Comparison of ENCODE assay signal across 28 cellular contexts in the genomic region with DNA sequence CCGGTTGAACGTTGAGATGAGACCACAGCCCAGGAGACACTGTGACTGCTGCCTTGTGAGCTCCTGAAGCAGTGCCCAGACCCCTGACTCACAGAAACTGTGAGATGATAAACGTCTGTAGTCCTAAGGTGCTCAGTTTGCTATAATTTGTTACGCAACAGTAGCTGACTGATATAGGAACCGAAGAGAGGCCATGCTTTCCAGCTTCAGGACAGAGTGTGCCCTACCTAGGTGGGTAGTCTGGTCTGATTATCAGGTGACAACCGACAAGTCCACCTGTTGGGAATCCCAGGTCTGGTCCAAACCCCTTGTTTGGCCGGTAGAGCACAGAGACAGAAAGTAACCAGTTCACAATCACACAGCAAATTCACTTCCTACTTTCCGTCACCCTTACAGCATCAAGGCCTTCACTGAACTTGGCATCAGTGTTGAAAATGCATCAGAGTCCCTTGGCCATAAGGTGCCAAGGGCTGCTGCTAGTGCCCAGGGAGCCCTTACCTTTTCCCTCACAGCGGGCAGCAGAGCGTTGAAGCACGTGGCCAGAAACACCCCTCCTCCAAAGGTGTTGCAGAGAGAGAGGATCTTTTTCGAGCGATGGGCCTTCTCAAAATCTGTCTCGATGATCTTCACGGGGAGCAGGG. TPM values are rescaled to one million over a fixed set of nuclear protein-coding genes. Genes with fewer than 3 reads are reported as not detected.
DNase-seq lines count a peak whose midpoint lies in the region; ATAC-seq and TF ChIP-seq lines count a peak whose summit lies in the region.
"Had no signal": no experiment of that assay in that cellular context is flagged by ENCODE, and none has a peak within 500 bp of the region (broad histone marks: within the 10 kb centered on the region; RNA-seq: fewer than 3 reads in every experiment).

No MANE protein-coding gene starts in this region.

- peaks cover 14% of the 10 kb centered on the region for H3K4me1 ChIP-seq in CD4-positive, CD25-positive, alpha-beta regulatory T cell (ENCODE audit: control insufficient read depth, insufficient read depth, low read length, poor library complexity, severe bottlenecking)
- H3K4me1 ChIP-seq in OCI-LY7 (ENCODE audit: insufficient read depth, low read length, poor library complexity, severe bottlenecking), result peaks cover 4% of the 10 kb centered on the region
- H3K4me1 ChIP-seq in A673 (ENCODE audit: insufficient read depth, low read length, poor library complexity, severe bottlenecking), result no peaks in the 10 kb centered on the region
- H3K4me1 ChIP-seq: BE2C had no signal

- H3K4me2 ChIP-seq in OCI-LY7 (ENCODE audit: low read length), result no peak overlapping the region
- H3K4me2 ChIP-seq: PC-9, SK-N-SH had no signal

- peaks cover 36% of the 10 kb centered on the region for H3K36me3 Mint-ChIP-seq in CD4-positive, CD25-positive, alpha-beta regulatory T cell
- H3K36me3 Mint-ChIP-seq in nephron (ENCODE audit: low read depth), result peaks cover 27% of the 10 kb centered on the region

- CTCF ChIA-PET in OCI-LY7 (lab: Charles Lee; ENCODE audit: unreplicated experiment) (no interaction called here), A673 (lab: Charles Lee) (no interaction called here)

- H3K9me2 ChIP-seq in OCI-LY7 (ENCODE audit: insufficient read depth, low read length), result no peaks in the 10 kb centered on the region
- H3K9me2 ChIP-seq: SK-N-SH had no signal

- peaks cover 0 to 27% (median 14%) of the 10 kb centered on the region in 4 donors for H3K4me1 Mint-ChIP-seq in CD4-positive, CD25-positive, alpha-beta regulatory T cell
- H3K4me1 Mint-ChIP-seq in nephron, result peaks cover 11% of the 10 kb centered on the region

- no peak for DNase-seq in CD4-positive, CD25-positive, alpha-beta regulatory T cell
- DNase-seq in OCI-LY7 (ENCODE audit: low spot score), result no peak
- no peak for DNase-seq in NCI-H524 treated with DMSO at 0.1 percent for 48 hours (lab: John Stamatoyannopoulos, UW)
- no peak for DNase-seq in CD1c-positive myeloid dendritic cell (ENCODE audit: extremely low spot score)
- no peak for DNase-seq in A673 (ENCODE audit: low spot score)
- DNase-seq: ACHN; activated CD4-positive, alpha-beta T cell treated with anti-CD3 and anti-CD28 coated beads, Interleukin-2, amount 50 U/mL, for 1 hour; activated CD4-positive, CD25-positive, alpha-beta regulatory T cell; activated CD8-positive, alpha-beta memory T cell treated with anti-CD3 and anti-CD28 coated beads, Interleukin-2, amount 10 ng/mL, durations not matched to agents 7 days and 5 days; activated naive CD4-positive, alpha-beta T cell; activated T-cell treated with anti-CD3 and anti-CD28 coated beads, Interleukin-2, amount 50 U/mL, for 4 hours; BE2C; dorsolateral prefrontal cortex; GOT3; KBM-7; MG63; NCI-H1105 treated with DMSO at 0.1 percent for 48 hours; NCI-H1930; NCI-H526; occipital lobe; PC-9; SK-N-SH; stimulated activated CD4-positive, alpha-beta T cell treated with anti-CD3 and anti-CD28 coated beads, Interleukin-4, amount 100 ng/mL, for 24 hours; tibial artery had no signal

- no peak overlapping the region for H3K4me3 ChIP-seq in CD4-positive, CD25-positive, alpha-beta regulatory T cell (ENCODE audit: low read depth, low read length)
- H3K4me3 ChIP-seq in OCI-LY7 (ENCODE audit: low read depth, low read length, poor library complexity, severe bottlenecking) (no peak overlapping the region), A673 (ENCODE audit: low read depth, low read length, poor library complexity, severe bottlenecking) (no peak overlapping the region)
- H3K4me3 ChIP-seq: dorsolateral prefrontal cortex, MG63, PC-9, tibial artery had no signal

- BruUV-seq in OCI-LY7 (replicated peaks; lab: Mats Ljungman, UMichigan), result TSS peak; percentile 20
- BruUV-seq in A673 (replicated peaks; lab: Mats Ljungman, UMichigan), result no TSS peak

- no peak overlapping the region for H2AFZ ChIP-seq in OCI-LY7 (ENCODE audit: low read length)
- H2AFZ ChIP-seq: PC-9 had no signal

- H3K27me3 ChIP-seq in CD4-positive, CD25-positive, alpha-beta regulatory T cell (ENCODE audit: control insufficient read depth, insufficient read depth, low read length), result no peaks in the 10 kb centered on the region
- no peaks in the 10 kb centered on the region for H3K27me3 ChIP-seq in A673 (replicated peaks; ENCODE audit: insufficient read depth, low read depth, low read length, poor library complexity)
- H3K27me3 ChIP-seq: BE2C, dorsolateral prefrontal cortex, MG63 had no signal

- H3K36me3 ChIP-seq in CD4-positive, CD25-positive, alpha-beta regulatory T cell (ENCODE audit: control insufficient read depth, insufficient read depth, low read length), result peaks cover 18% of the 10 kb centered on the region
- peaks cover 34% of the 10 kb centered on the region for H3K36me3 ChIP-seq in OCI-LY7 (ENCODE audit: insufficient read depth, low read length)
- H3K36me3 ChIP-seq in A673 (ENCODE audit: insufficient read depth, low read length, poor library complexity, severe bottlenecking), result peaks cover 4% of the 10 kb centered on the region

- H3K79me2 ChIP-seq in OCI-LY7 (ENCODE audit: insufficient read depth, low read depth, low read length), result peaks cover 7% of the 10 kb centered on the region; the same call in 1 of the 2 replicates

- intact Hi-C loops in OCI-LY7 (cut with micrococcal nuclease; ENCODE audit: unreplicated experiment) (no loop called here), A673 (cut with micrococcal nuclease; ENCODE audit: unreplicated experiment) (no loop called here)

- no peak overlapping the region for H3K27ac Mint-ChIP-seq in CD4-positive, CD25-positive, alpha-beta regulatory T cell
- no peak overlapping the region for H3K27ac Mint-ChIP-seq in nephron
- H3K27ac Mint-ChIP-seq: activated CD8-positive, alpha-beta memory T cell treated with anti-CD3 and anti-CD28 coated beads, Interleukin-2, amount 10 ng/mL, durations not matched to agents 7 days and 5 days; brain had no signal

- H3K9me3 ChIP-seq in CD4-positive, CD25-positive, alpha-beta regulatory T cell (ENCODE audit: control insufficient read depth in 2 of 2, low read length in 2 of 2), result no peaks in the 10 kb centered on the region
- H3K9me3 ChIP-seq in OCI-LY7 (ENCODE audit: low read length), result no peaks in the 10 kb centered on the region
- no peaks in the 10 kb centered on the region for H3K9me3 ChIP-seq in A673 (ENCODE audit: low read depth, low read length, poor library complexity, severe bottlenecking)
- H3K9me3 ChIP-seq: BE2C, MG63, SK-N-SH, tibial artery had no signal

- TF ChIP-seq CTCF in OCI-LY7 (conservative IDR thresholded peaks at IDR 0.05; ENCODE audit: low read length), result no peak
- TF ChIP-seq CTCF in nephron (IDR thresholded peaks at IDR 0.05; ENCODE audit: unreplicated experiment in 3 of 3), result no peak
- no peak for TF ChIP-seq CTCF in A673 (conservative IDR thresholded peaks at IDR 0.05; ENCODE audit: low read depth, low read length)

- peak overlapping the region in 3 of 4 donors; percentile 41 to 64 (median 49) for H3K4me3 Mint-ChIP-seq in CD4-positive, CD25-positive, alpha-beta regulatory T cell
- peak overlapping the region; percentile 25 to 68 (median 65) for H3K4me3 Mint-ChIP-seq in nephron
- H3K4me3 Mint-ChIP-seq: activated CD8-positive, alpha-beta memory T cell treated with anti-CD3 and anti-CD28 coated beads, Interleukin-2, amount 10 ng/mL, durations not matched to agents 7 days and 5 days; activated T-cell treated with anti-CD3 and anti-CD28 coated beads, Interleukin-2, amount 50 U/mL, for 4 hours had no signal

- no peak for ATAC-seq in CD4-positive, CD25-positive, alpha-beta regulatory T cell (ENCODE audit: low read depth in 2 of 2)
- ATAC-seq: activated CD8-positive, alpha-beta memory T cell treated with anti-CD3 and anti-CD28 coated beads, Interleukin-2, amount 10 ng/mL, durations not matched to agents 7 days and 5 days; activated T-cell treated with anti-CD3 and anti-CD28 coated beads, Interleukin-2, amount 50 U/mL, for 4 hours had no signal

- no peak overlapping the region for H3K27ac ChIP-seq in CD4-positive, CD25-positive, alpha-beta regulatory T cell (ENCODE audit: insufficient read depth, low read length, poor library complexity, severe bottlenecking)
- H3K27ac ChIP-seq in OCI-LY7 (ENCODE audit: low read depth, low read length, poor library complexity, severe bottlenecking) (no peak overlapping the region), A673 (ENCODE audit: low read depth, low read length, poor library complexity, severe bottlenecking) (no peak overlapping the region)
- H3K27ac ChIP-seq: dorsolateral prefrontal cortex, PC-9, tibial artery had no signal

- POLR2A ChIA-PET in OCI-LY7 (lab: Charles Lee), result interaction anchor here (0.5 to 1.0 kb wide), 2 partner anchors 59 to 88 kb away, joined by 3 read pairs; no protein-coding TSS in a partner anchor
- POLR2A ChIA-PET in A673 (lab: Charles Lee; ENCODE audit: low non-redundant PET), result no interaction called here

- H4K20me1 ChIP-seq in OCI-LY7 (ENCODE audit: insufficient read depth, low read length), result no peaks in the 10 kb centered on the region

- H3K27me3 Mint-ChIP-seq in CD4-positive, CD25-positive, alpha-beta regulatory T cell, result peaks cover 7% of the 10 kb centered on the region
- H3K27me3 Mint-ChIP-seq in nephron (ENCODE audit: low read depth), result peaks cover 3% of the 10 kb centered on the region

- H3K9me3 Mint-ChIP-seq in CD4-positive, CD25-positive, alpha-beta regulatory T cell, result no peaks in the 10 kb centered on the region
- H3K9me3 Mint-ChIP-seq in nephron, result no peaks in the 10 kb centered on the region
- H3K9me3 Mint-ChIP-seq: activated T-cell treated with anti-CD3 and anti-CD28 coated beads, Interleukin-2, amount 50 U/mL, for 4 hours had no signal

RNA-seq across cellular contexts. Expression of gene SLC39A3, which starts 3.1 kb away (rescaled TPM):
- total RNA-seq in CD4-positive, CD25-positive, alpha-beta regulatory T cell, result 14.6 TPM
- polyA plus RNA-seq in CD4-positive, CD25-positive, alpha-beta regulatory T cell, result 10 to 100 TPM; 35.1 to 41.8 (median 36.9) TPM
- total RNA-seq in OCI-LY7 (2014; rRNA removed; shearing (Covaris generic)), result 33.3 and 45.6 TPM in 2 replicates
- total RNA-seq in OCI-LY7 (2022), result 38.6 and 46.8 TPM in 2 replicates
- 43.2 and 44.8 TPM in 2 replicates for total RNA-seq in A673 (2021)

RNA-seq across cellular contexts. Expression of gene DIRAS1, which starts 15.5 kb away (rescaled TPM):
- total RNA-seq in CD4-positive, CD25-positive, alpha-beta regulatory T cell, result not detected
- not detected for polyA plus RNA-seq in CD4-positive, CD25-positive, alpha-beta regulatory T cell
- 0.10 TPM in 1 of 2 replicates, not detected in the other for total RNA-seq in OCI-LY7 (2014; rRNA removed; shearing (Covaris generic))
- total RNA-seq in OCI-LY7 (2022) (0.52 TPM in 1 of 2 replicates, not detected in the other), A673 (2021) (36.8 and 46.5 TPM in 2 replicates)
- total RNA-seq: activated CD8-positive, alpha-beta memory T cell treated with anti-CD3 and anti-CD28 coated beads, Interleukin-2, amount 10 ng/mL, durations not matched to agents 7 days and 5 days; T-helper 1 cell treated with Interleukin-12 subunit alpha and Interleukin-12 subunit beta and Interleukin-4 antibody, amounts not matched to agents 30 ng/mL and 1 ng/mL, for 36 hours had no signal

RNA-seq across cellular contexts. Expression of gene GNG7, which starts 34.2 kb away (rescaled TPM):
- 1.4 TPM for total RNA-seq in CD4-positive, CD25-positive, alpha-beta regulatory T cell
- polyA plus RNA-seq in CD4-positive, CD25-positive, alpha-beta regulatory T cell, result 1 to 10 TPM in 3 of 4 donors, under 1 TPM in 1; 0.65 to 1.6 (median 1.1) TPM
- 14.2 and 15.3 TPM in 2 replicates for total RNA-seq in OCI-LY7 (2014; rRNA removed; shearing (Covaris generic))
- 13.9 and 15.6 TPM in 2 replicates for total RNA-seq in OCI-LY7 (2022)
- 0.30 and 1.4 TPM in 2 replicates for total RNA-seq in A673 (2021)
- total RNA-seq: activated CD8-positive, alpha-beta memory T cell treated with anti-CD3 and anti-CD28 coated beads, Interleukin-2, amount 10 ng/mL, durations not matched to agents 7 days and 5 days; myocyte had no signal

RNA-seq across cellular contexts. Expression of gene SGTA, which starts 46.4 kb away (rescaled TPM):
- 35.7 TPM for total RNA-seq in CD4-positive, CD25-positive, alpha-beta regulatory T cell
- polyA plus RNA-seq in CD4-positive, CD25-positive, alpha-beta regulatory T cell, result 10 to 100 TPM; 28.2 to 35.3 (median 31.5) TPM
- 67.5 and 82.4 TPM in 2 replicates for total RNA-seq in OCI-LY7 (2014; rRNA removed; shearing (Covaris generic))
- total RNA-seq in OCI-LY7 (2022) (68.2 and 70.9 TPM in 2 replicates), A673 (2021) (101 and 106 TPM in 2 replicates)

RNA-seq across cellular contexts. Expression of gene THOP1, which starts 48.6 kb away (rescaled TPM):
- 26.5 TPM for total RNA-seq in CD4-positive, CD25-positive, alpha-beta regulatory T cell
- polyA plus RNA-seq in CD4-positive, CD25-positive, alpha-beta regulatory T cell, result 10 to 100 TPM; 20.0 to 28.0 (median 23.3) TPM
- 191 and 217 TPM in 2 replicates for total RNA-seq in OCI-LY7 (2014; rRNA removed; shearing (Covaris generic))
- 140 and 170 TPM in 2 replicates for total RNA-seq in OCI-LY7 (2022)
- total RNA-seq in A673 (2021), result 168 and 186 TPM in 2 replicates

Comparison
In these comparisons a context has a peak if more than half of its experiments do, and no peak if none do; other contexts are left out.
1. RNA of gene DIRAS1, which starts 15.5 kb away (total RNA-seq): 36.8 to 46.5 TPM in A673; not detected in CD4-positive, CD25-positive, alpha-beta regulatory T cell (single experiment) and 0.10 to 0.52 TPM in OCI-LY7; every median in the first group is over 10 times any median in the second.